In the genomic region with DNA sequence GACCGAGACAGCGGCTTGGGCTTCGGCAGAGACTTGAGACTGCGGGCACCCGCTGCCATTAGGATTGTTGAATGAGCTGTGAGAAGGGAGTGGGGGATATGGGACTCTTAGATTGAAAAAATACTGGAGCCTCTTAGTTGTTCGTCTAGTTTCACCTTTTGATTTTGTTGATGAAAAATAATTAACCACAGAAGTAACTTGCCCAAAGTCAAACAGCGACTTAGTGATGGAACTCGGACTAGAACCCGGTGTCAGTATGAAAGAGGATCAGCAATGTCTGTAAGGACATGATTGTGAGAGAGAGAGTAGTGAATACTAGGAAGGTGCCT, we compare ENCODE assay signal across 9 cellular contexts. TPM values are rescaled to one million over a fixed set of nuclear protein-coding genes. Genes with fewer than 3 reads are reported as not detected.
DNase-seq lines count a peak whose midpoint lies in the region; ATAC-seq and TF ChIP-seq lines count a peak whose summit lies in the region.
"Had no signal": no experiment of that assay in that cellular context is flagged by ENCODE, and none has a peak within 500 bp of the region (broad histone marks: within the 10 kb centered on the region; RNA-seq: fewer than 3 reads in every experiment).

No MANE protein-coding gene starts in this region.

- dilution Hi-C loops in mammary epithelial cell (cut with HindIII; ENCODE audit: low sequenced_read_pairs) = no loop called here

- H3K79me2 ChIP-seq in SK-N-SH (ENCODE audit: insufficient read depth) (peaks cover 48% of the 10 kb centered on the region), mammary epithelial cell (ENCODE audit: insufficient read depth, low read length) (peaks cover 45% of the 10 kb centered on the region)

- no peaks in the 10 kb centered on the region for H3K27me3 ChIP-seq in SK-N-SH (ENCODE audit: insufficient read depth)
- H3K27me3 ChIP-seq in mammary epithelial cell (ENCODE audit: insufficient read depth, low read length) = no peaks in the 10 kb centered on the region
- no peaks in the 10 kb centered on the region for H3K27me3 ChIP-seq in lung (ENCODE audit: control insufficient read depth, insufficient read depth)
- no peaks in the 10 kb centered on the region for H3K27me3 ChIP-seq in uterus

- POLR2A ChIA-PET in SK-N-SH (lab: Yijun Ruan, JAX) = no interaction called here

- DNase-seq in SK-N-SH = no peak
- DNase-seq in mammary epithelial cell = no peak
- no peak for DNase-seq in lung (ENCODE audit: low spot score)
- no peak for DNase-seq in uterus
- DNase-seq in sciatic nerve (ENCODE audit: low spot score) = no peak
- DNase-seq: cortex of kidney had no signal

- in situ Hi-C loops in mammary epithelial cell (cut with MboI; ENCODE audit: low sequenced_read_pairs in 2 of 2) = no loop called here

- 0% methylated on average over 9 of the region's 9 CpGs for WGBS in SK-N-SH (ENCODE audit: low lambda C conversion rate)
- WGBS in mammary epithelial cell (ENCODE audit: low coverage, missing lambda C conversion rate) = 0% methylated on average over 9 of the region's 9 CpGs
- 1 to 3% methylated on average over 9 of the region's 9 CpGs for WGBS in lung, 2 donors

- H3F3A ChIP-seq in SK-N-SH (replicated peaks; ENCODE audit: insufficient read depth) = peaks cover 4% of the 10 kb centered on the region

- H3K27ac ChIP-seq in SK-N-SH (ENCODE audit: low read depth in 2 of 2, low read length in 1 of 2) = peak overlapping the region; percentile 68 to 70
- peak overlapping the region; percentile 94 for H3K27ac ChIP-seq in mammary epithelial cell (ENCODE audit: insufficient read depth, low read depth, low read length)
- H3K27ac ChIP-seq in lung (ENCODE audit: low read depth in 1 of 2, low read length in 1 of 2) = peak overlapping the region; percentile 75 to 85
- peak overlapping the region; percentile 46 to 75 for H3K27ac ChIP-seq in uterus

- no peak for TF ChIP-seq RAD21 in SK-N-SH (IDR thresholded peaks at IDR 0.05; ENCODE audit: low read length)

- H3K9ac ChIP-seq in SK-N-SH (peak overlapping the region; percentile 77), mammary epithelial cell (ENCODE audit: insufficient read depth, low read length) (peak overlapping the region; percentile 93)

- ATAC-seq in SK-N-SH treated with all-trans-retinoic acid at 6 μM for 48 hours = no peak
- ATAC-seq in lung (ENCODE audit: insufficient read depth, low FRiP score) = no peak
- no peak for ATAC-seq in GM21423 (IDR thresholded peaks at IDR 0.05; ENCODE audit: unreplicated experiment)
- ATAC-seq in sciatic nerve = no peak
- no peak for ATAC-seq in HG02852 (IDR thresholded peaks at IDR 0.05; ENCODE audit: unreplicated experiment)

- TF ChIP-seq EP300 in SK-N-SH (IDR thresholded peaks at IDR 0.05; ENCODE audit: borderline replicate concordance in 1 of 2, low read depth in 1 of 2, low read length in 1 of 2) = no peak

- CTCF ChIA-PET in SK-N-SH (lab: Yijun Ruan, JAX) = no interaction called here
- CTCF ChIA-PET in mammary epithelial cell (lab: Charles Lee; ENCODE audit: low non-redundant PET) = no interaction called here

- H3K4me2 ChIP-seq in SK-N-SH = peak overlapping the region; percentile 75
- H3K4me2 ChIP-seq in mammary epithelial cell (ENCODE audit: insufficient read depth, low read depth, low read length) = peak overlapping the region; percentile 94

- H3K4me1 ChIP-seq in SK-N-SH (ENCODE audit: control insufficient read depth in 1 of 2, insufficient read depth in 2 of 2, low read depth in 1 of 2, low read length in 1 of 2) (peaks cover 14 to 15% of the 10 kb centered on the region in 2 experiments; a peak in 3 of 4 replicates), mammary epithelial cell (ENCODE audit: insufficient read depth, low read length) (peaks cover 6% of the 10 kb centered on the region), lung (ENCODE audit: control insufficient read depth in 2 of 2, insufficient read depth in 2 of 2, low read length in 2 of 2) (peaks cover 0 to 10% of the 10 kb centered on the region in 2 donors), uterus (peaks cover 0 to 7% of the 10 kb centered on the region in 2 donors)

- H3K9me2 ChIP-seq in SK-N-SH = no peaks in the 10 kb centered on the region

- intact Hi-C loops in mammary epithelial cell (cut with micrococcal nuclease) (no loop called here), uterus (cut with DNase I; ENCODE audit: low total_unique reads) (no loop called here), sciatic nerve (cut with DNase I) (no loop called here)

- TSS peak; percentile 93 for BruUV-seq in mammary epithelial cell (replicated peaks; lab: Mats Ljungman, UMichigan)

- peaks cover 3 to 7% of the 10 kb centered on the region in 2 experiments for H3K36me3 ChIP-seq in SK-N-SH (replicated peaks in 1 of 2; ENCODE audit: control insufficient read depth in 1 of 2, insufficient read depth in 2 of 2, low read length in 1 of 2)
- no peaks in the 10 kb centered on the region for H3K36me3 ChIP-seq in mammary epithelial cell (ENCODE audit: insufficient read depth, low read length)
- H3K36me3 ChIP-seq in lung (ENCODE audit: control insufficient read depth in 2 of 2, insufficient read depth in 2 of 2, low read length in 2 of 2) = no peaks in the 10 kb centered on the region
- H3K36me3 ChIP-seq in uterus = no peaks in the 10 kb centered on the region

- no peak for TF ChIP-seq POLR2A in uterus (IDR thresholded peaks at IDR 0.05)

- TF ChIP-seq CTCF in SK-N-SH (IDR thresholded peaks at IDR 0.05) (no peak), mammary epithelial cell (conservative IDR thresholded peaks at IDR 0.05 in 1 of 2, IDR thresholded peaks at IDR 0.05 in 1 of 2; ENCODE audit: extremely low read depth in 1 of 2, insufficient read depth in 1 of 2, low read depth in 1 of 2, low read length in 2 of 2) (no peak), lung (IDR thresholded peaks at IDR 0.05; ENCODE audit: control extremely low read depth, extremely low read depth) (no peak), uterus (IDR thresholded peaks at IDR 0.05) (no peak)

- H3K4me3 ChIP-seq in SK-N-SH (ENCODE audit: low read depth in 2 of 2, low read length in 1 of 2) (peak overlapping the region; percentile 92 to 95), mammary epithelial cell (replicated peaks in 1 of 3; ENCODE audit: insufficient read depth in 1 of 3, low read depth in 2 of 3, low read length in 3 of 3) (peak overlapping the region; percentile 56 to 95 (median 90)), lung (peak overlapping the region; percentile 53), uterus (peak overlapping the region; percentile 59 to 75)

- peak overlapping the region; percentile 90 for H2AFZ ChIP-seq in SK-N-SH (ENCODE audit: low read depth)
- H2AFZ ChIP-seq in mammary epithelial cell (ENCODE audit: low read depth, low read length) = peak overlapping the region; percentile 87

- no peaks in the 10 kb centered on the region for H3K9me3 ChIP-seq in SK-N-SH
- H3K9me3 ChIP-seq in mammary epithelial cell (replicated peaks; ENCODE audit: insufficient read depth, low read length) = no peaks in the 10 kb centered on the region
- H3K9me3 ChIP-seq in lung (ENCODE audit: control insufficient read depth in 2 of 2, insufficient read depth in 1 of 2, low read length in 1 of 2) = no peaks in the 10 kb centered on the region
- no peaks in the 10 kb centered on the region for H3K9me3 ChIP-seq in uterus

- H4K20me1 ChIP-seq in SK-N-SH (ENCODE audit: insufficient read depth) (peaks cover 25% of the 10 kb centered on the region), mammary epithelial cell (ENCODE audit: insufficient read depth, low read length) (no peaks in the 10 kb centered on the region)

TF ChIP-seq in SK-N-SH, 30 proteins besides CTCF, POLR2A, EP300 and RAD21 (continues in another document):
- TF ChIP-seq ZBTB33 (IDR thresholded peaks at IDR 0.05; ENCODE audit: borderline replicate concordance, low read depth) (no peak), EZH2phosphoT487 (IDR thresholded peaks at IDR 0.05; ENCODE audit: borderline replicate concordance, low read depth) (no peak), RFX5 (IDR thresholded peaks at IDR 0.05; ENCODE audit: low read length) (no peak)

TF ChIP-seq in SK-N-SH treated with all-trans-retinoic acid at 6 μM for 48 hours, 23 proteins besides CTCF, POLR2A, EP300 and RAD21 (continues in another document):
- TF ChIP-seq ARNTL (CRISPR knock-in tag; IDR thresholded peaks at IDR 0.05; ENCODE audit: borderline replicate concordance, low read depth) (no peak), OSR1 (CRISPR knock-in tag; IDR thresholded peaks at IDR 0.05) (no peak), RARB (CRISPR knock-in tag; IDR thresholded peaks at IDR 0.05) (no peak), ZNF565 (CRISPR knock-in tag; conservative IDR thresholded peaks at IDR 0.05; ENCODE audit: low read depth) (no peak), TOX (CRISPR knock-in tag; IDR thresholded peaks at IDR 0.05; ENCODE audit: borderline replicate concordance) (no peak)
- TF ChIP-seq, protein P1, sequence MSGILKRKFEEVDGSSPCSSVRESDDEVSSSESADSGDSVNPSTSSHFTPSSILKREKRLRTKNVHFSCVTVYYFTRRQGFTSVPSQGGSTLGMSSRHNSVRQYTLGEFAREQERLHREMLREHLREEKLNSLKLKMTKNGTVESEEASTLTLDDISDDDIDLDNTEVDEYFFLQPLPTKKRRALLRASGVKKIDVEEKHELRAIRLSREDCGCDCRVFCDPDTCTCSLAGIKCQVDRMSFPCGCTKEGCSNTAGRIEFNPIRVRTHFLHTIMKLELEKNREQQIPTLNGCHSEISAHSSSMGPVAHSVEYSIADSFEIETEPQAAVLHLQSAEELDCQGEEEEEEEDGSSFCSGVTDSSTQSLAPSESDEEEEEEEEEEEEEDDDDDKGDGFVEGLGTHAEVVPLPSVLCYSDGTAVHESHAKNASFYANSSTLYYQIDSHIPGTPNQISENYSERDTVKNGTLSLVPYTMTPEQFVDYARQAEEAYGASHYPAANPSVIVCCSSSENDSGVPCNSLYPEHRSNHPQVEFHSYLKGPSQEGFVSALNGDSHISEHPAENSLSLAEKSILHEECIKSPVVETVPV (CRISPR knock-in tag; IDR thresholded peaks at IDR 0.05) = no peak
- TF ChIP-seq, protein P2, sequence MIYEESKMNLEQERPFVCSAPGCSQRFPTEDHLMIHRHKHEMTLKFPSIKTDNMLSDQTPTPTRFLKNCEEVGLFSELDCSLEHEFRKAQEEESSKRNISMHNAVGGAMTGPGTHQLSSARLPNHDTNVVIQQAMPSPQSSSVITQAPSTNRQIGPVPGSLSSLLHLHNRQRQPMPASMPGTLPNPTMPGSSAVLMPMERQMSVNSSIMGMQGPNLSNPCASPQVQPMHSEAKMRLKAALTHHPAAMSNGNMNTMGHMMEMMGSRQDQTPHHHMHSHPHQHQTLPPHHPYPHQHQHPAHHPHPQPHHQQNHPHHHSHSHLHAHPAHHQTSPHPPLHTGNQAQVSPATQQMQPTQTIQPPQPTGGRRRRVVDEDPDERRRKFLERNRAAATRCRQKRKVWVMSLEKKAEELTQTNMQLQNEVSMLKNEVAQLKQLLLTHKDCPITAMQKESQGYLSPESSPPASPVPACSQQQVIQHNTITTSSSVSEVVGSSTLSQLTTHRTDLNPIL (CRISPR knock-in tag; IDR thresholded peaks at IDR 0.05; ENCODE audit: low read depth) = no peak

RNA-seq across cellular contexts. Expression of gene GOLGB1, which starts 0.5 kb away (rescaled TPM):
- 10.3 and 15.4 TPM in 2 replicates for polyA plus RNA-seq in SK-N-SH (2012; rRNA removed)
- 8.8 and 9.6 TPM in 2 replicates for polyA plus RNA-seq in SK-N-SH (2012; cell fraction: cytosol; rRNA removed)
- 34.5 and 40.9 TPM in 2 replicates for polyA plus RNA-seq in SK-N-SH (2012; cell fraction: nucleus; rRNA removed)
- total RNA-seq in mammary epithelial cell = 10 to 100 TPM; 44.2 to 51.0 TPM
- 7.4 TPM for polyA plus RNA-seq in mammary epithelial cell
- polyA minus RNA-seq in mammary epithelial cell = 15.3 TPM
- 10 to 100 TPM; 49.9 to 92.8 TPM for total RNA-seq in lung
- polyA plus RNA-seq in lung = 10 to 100 TPM; 11.6 to 12.3 TPM
- 10 to 100 TPM; 32.6 to 78.3 (median 54.9) TPM for total RNA-seq in uterus
- total RNA-seq in sciatic nerve = 73.4 TPM
